Comparison of ENCODE assay signal across 9 cellular contexts in genomic region chr14:89186850-89187376, GRCh38.
DNase-seq lines count a peak whose midpoint lies in the region; ATAC-seq lines count a peak whose summit lies in the region.
"Had no signal": no experiment of that assay in that cellular context is flagged by ENCODE, and none has a peak within 500 bp of the region (broad histone marks: within the 10 kb centered on the region; RNA-seq: fewer than 3 reads in every experiment).

No MANE protein-coding gene starts in this region.

- H3K4me1 Mint-ChIP-seq in stimulated activated naive B cell treated with anti-CD40 and anti-IgM and Interleukin-4, amounts not matched to agents 10 μg/mL and 1 μg/mL and 100 μg/mL, for 72 hours, result peaks cover 24 to 28% of the 10 kb centered on the region in 2 donors

- peak; percentile 53 for DNase-seq in NCI-H1092 treated with DMSO at 0.1 percent for 48 hours (lab: John Stamatoyannopoulos, UW)
- no peak for DNase-seq in NCI-H1092 (lab: John Stamatoyannopoulos, UW)
- DNase-seq in NCI-H524 (lab: John Stamatoyannopoulos, UW), result peak; percentile 68 to 94
- DNase-seq in Right ventricle myocardium superior, result no peak
- peak; percentile 40 for DNase-seq in stimulated activated naive B cell treated with anti-CD40 and anti-IgM and Interleukin-4, amounts not matched to agents 10 μg/mL and 1 μg/mL and 100 μg/mL, for 72 hours
- no peak for DNase-seq in 8988T

- peak; percentile 65 for ATAC-seq in Right ventricle myocardium superior (ENCODE audit: poor library complexity)
- ATAC-seq in stimulated activated naive B cell treated with anti-CD40 and anti-IgM and Interleukin-4, amounts not matched to agents 10 μg/mL and 1 μg/mL and 100 μg/mL, for 72 hours (replicated peaks), result peak; percentile 91 to 93
- no peak for ATAC-seq in GM19463 (IDR thresholded peaks at IDR 0.05; ENCODE audit: unreplicated experiment)
- ATAC-seq in GM19328 (IDR thresholded peaks at IDR 0.05; ENCODE audit: unreplicated experiment), result no peak
- ATAC-seq: A549 had no signal

- peaks cover 43 to 70% of the 10 kb centered on the region in 2 donors for H3K36me3 Mint-ChIP-seq in stimulated activated naive B cell treated with anti-CD40 and anti-IgM and Interleukin-4, amounts not matched to agents 10 μg/mL and 1 μg/mL and 100 μg/mL, for 72 hours

- H3K27me3 Mint-ChIP-seq in stimulated activated naive B cell treated with anti-CD40 and anti-IgM and Interleukin-4, amounts not matched to agents 10 μg/mL and 1 μg/mL and 100 μg/mL, for 72 hours, result no peaks in the 10 kb centered on the region

- peak overlapping the region; percentile 70 to 73 for H3K4me3 Mint-ChIP-seq in stimulated activated naive B cell treated with anti-CD40 and anti-IgM and Interleukin-4, amounts not matched to agents 10 μg/mL and 1 μg/mL and 100 μg/mL, for 72 hours

- intact Hi-C loops in Right ventricle myocardium superior (cut with DNase I), result no loop called here

- H3K9me3 Mint-ChIP-seq in stimulated activated naive B cell treated with anti-CD40 and anti-IgM and Interleukin-4, amounts not matched to agents 10 μg/mL and 1 μg/mL and 100 μg/mL, for 72 hours, result no peaks in the 10 kb centered on the region

- H3K27ac Mint-ChIP-seq in stimulated activated naive B cell treated with anti-CD40 and anti-IgM and Interleukin-4, amounts not matched to agents 10 μg/mL and 1 μg/mL and 100 μg/mL, for 72 hours, result peak overlapping the region; percentile 92

Comparison
In these comparisons a context has a peak if more than half of its experiments do, and no peak if none do; other contexts are left out.
1. DNase-seq: peak in NCI-H1092 treated with DMSO at 0.1 percent for 48 hours (single experiment), NCI-H524 (2 of 2) and stimulated activated naive B cell treated with anti-CD40 and anti-IgM and Interleukin-4, amounts not matched to agents 10 μg/mL and 1 μg/mL and 100 μg/mL, for 72 hours (single experiment); none in NCI-H1092 (single experiment), Right ventricle myocardium superior (single experiment) and 8988T (single experiment).
2. ATAC-seq: peak in Right ventricle myocardium superior (single experiment) and stimulated activated naive B cell treated with anti-CD40 and anti-IgM and Interleukin-4, amounts not matched to agents 10 μg/mL and 1 μg/mL and 100 μg/mL, for 72 hours (2 of 2); none in GM19463 (single experiment) and GM19328 (single experiment).